8 cellular contexts compared by ENCODE assay signal in genomic region chr2:73070651-73071451, GRCh38. TPM values are rescaled to one million over a fixed set of nuclear protein-coding genes. Genes with fewer than 3 reads are reported as not detected.
DNase-seq lines count a peak whose midpoint lies in the region; ATAC-seq, FAIRE-seq and TF ChIP-seq lines count a peak whose summit lies in the region.

No MANE protein-coding gene starts in this region.

- H3K36me3 ChIP-seq in astrocyte (ENCODE audit: insufficient read depth, low read length) (peaks cover 10% of the 10 kb centered on the region), hepatocyte (replicated peaks; ENCODE audit: insufficient read depth, low read depth) (no peaks in the 10 kb centered on the region), rectal smooth muscle tissue (ENCODE audit: control insufficient read depth, insufficient read depth, low read length) (no peaks in the 10 kb centered on the region), vagina (no peaks in the 10 kb centered on the region)

- no peaks in the 10 kb centered on the region for H3K9me3 Mint-ChIP-seq in astrocyte (ENCODE audit: unreplicated experiment)

- peak overlapping the region; percentile 91 for H3K27ac Mint-ChIP-seq in astrocyte (ENCODE audit: unreplicated experiment)

- H3K9ac ChIP-seq in astrocyte (ENCODE audit: low read length) (peak overlapping the region; percentile 94), rectal smooth muscle tissue (ENCODE audit: low read length) (peak overlapping the region; percentile 79)

- H3K4me2 ChIP-seq in astrocyte (ENCODE audit: low read length) (peak overlapping the region; percentile 99), hepatocyte (peak overlapping the region; percentile 94)

- no peak for TF ChIP-seq POLR2A in vagina (IDR thresholded peaks at IDR 0.05)

- H3K36me3 Mint-ChIP-seq in astrocyte (ENCODE audit: low read depth, unreplicated experiment) = peaks cover 13% of the 10 kb centered on the region

- no peaks in the 10 kb centered on the region for H3K9me3 ChIP-seq in astrocyte (ENCODE audit: insufficient read depth, low read depth, low read length)
- H3K9me3 ChIP-seq in hepatocyte (ENCODE audit: low read depth) = no peaks in the 10 kb centered on the region
- H3K9me3 ChIP-seq in vagina = no peaks in the 10 kb centered on the region

- H3K4me3 ChIP-seq in astrocyte (ENCODE audit: insufficient read depth, low read depth, low read length) (peak overlapping the region; percentile 70), hepatocyte (peak overlapping the region; percentile 86), rectal smooth muscle tissue (ENCODE audit: low read length) (peak overlapping the region; percentile 93), vagina (peak overlapping the region; percentile 92 to 96)

- FAIRE-seq in GM18507 (lab: Jason Lieb, UNC) = no peak
- FAIRE-seq in astrocyte (lab: Jason Lieb, UNC) = no peak

- H3K4me1 Mint-ChIP-seq in astrocyte (ENCODE audit: low read depth, unreplicated experiment) = peaks cover 20% of the 10 kb centered on the region

- H3K79me2 ChIP-seq in astrocyte (ENCODE audit: insufficient read depth, low read length) = peaks cover 48% of the 10 kb centered on the region
- peaks cover 50% of the 10 kb centered on the region for H3K79me2 ChIP-seq in hepatocyte

- ATAC-seq in HG02970 (IDR thresholded peaks at IDR 0.05; ENCODE audit: low FRiP score, unreplicated experiment) = peak; percentile 91

- peak overlapping the region; percentile 69 for H2AFZ ChIP-seq in astrocyte (ENCODE audit: low read depth, low read length)
- H2AFZ ChIP-seq in hepatocyte = peak overlapping the region; percentile 91

- under 1% methylated on average over 53 of the region's 91 CpGs for WGBS in hepatocyte (ENCODE audit: low lambda C conversion rate, missing lambda C conversion rate)

- H4K20me1 ChIP-seq in astrocyte (ENCODE audit: insufficient read depth, low read length) = peaks cover 47% of the 10 kb centered on the region
- no peaks in the 10 kb centered on the region for H4K20me1 ChIP-seq in hepatocyte (ENCODE audit: insufficient read depth, poor library complexity, severe bottlenecking)

- no peak for TF ChIP-seq CTCF in astrocyte (IDR thresholded peaks at IDR 0.05; ENCODE audit: insufficient read depth, low read depth, low read length)
- TF ChIP-seq CTCF in hepatocyte (IDR thresholded peaks at IDR 0.05; ENCODE audit: poor library complexity) = no peak
- no peak for TF ChIP-seq CTCF in vagina (IDR thresholded peaks at IDR 0.05)

- no peaks in the 10 kb centered on the region for H3K27me3 Mint-ChIP-seq in astrocyte (ENCODE audit: low read depth, unreplicated experiment)

- peak overlapping the region; percentile 91 for H3K4me3 Mint-ChIP-seq in astrocyte (ENCODE audit: unreplicated experiment)

- H3K4me1 ChIP-seq in astrocyte (ENCODE audit: insufficient read depth, low read length) (peaks cover 22% of the 10 kb centered on the region), hepatocyte (ENCODE audit: insufficient read depth) (peaks cover 18% of the 10 kb centered on the region), rectal smooth muscle tissue (ENCODE audit: control insufficient read depth, insufficient read depth, low read length) (peaks cover 8% of the 10 kb centered on the region), vagina (peaks cover 35% of the 10 kb centered on the region)

- peak overlapping the region; percentile 81 for H3K27ac ChIP-seq in astrocyte (ENCODE audit: low read depth, low read length)
- peak overlapping the region; percentile 89 for H3K27ac ChIP-seq in hepatocyte
- H3K27ac ChIP-seq in rectal smooth muscle tissue (ENCODE audit: low read depth, low read length) = peak overlapping the region; percentile 94
- H3K27ac ChIP-seq in vagina = peak overlapping the region; percentile 94

- H3K27me3 ChIP-seq in astrocyte (ENCODE audit: insufficient read depth, low read length) = no peaks in the 10 kb centered on the region
- no peaks in the 10 kb centered on the region for H3K27me3 ChIP-seq in hepatocyte
- no peaks in the 10 kb centered on the region for H3K27me3 ChIP-seq in rectal smooth muscle tissue (ENCODE audit: control insufficient read depth, insufficient read depth, low read length)
- no peaks in the 10 kb centered on the region for H3K27me3 ChIP-seq in vagina

- DNase-seq in GM18507 (ENCODE audit: extremely low spot score, insufficient read length, low read depth) (peak; percentile 98), NCI-H187 (lab: John Stamatoyannopoulos, UW) (peak; percentile 60 to 72), T-helper 22 cell (ENCODE audit: low read depth) (peak; percentile 86), astrocyte (ENCODE audit: low read depth) (peak; percentile 91), hepatocyte (ENCODE audit: low spot score) (peak; percentile 98), vagina (ENCODE audit: extremely low spot score in 2 of 2) (peak in 1 of 2 donors; percentile 97)

- H3K9me2 ChIP-seq in hepatocyte (replicated peaks; ENCODE audit: insufficient read depth) = no peaks in the 10 kb centered on the region

- intact Hi-C loops in vagina (cut with DNase I) = loop anchor here (5.0 kb wide), 1 partner anchor 41 kb away; the partner anchor contains the start of gene RAB11FIP5

RNA-seq across cellular contexts. Expression of gene SFXN5, which starts 0.7 kb away (rescaled TPM):
- total RNA-seq in astrocyte (14.9 and 15.9 TPM in 2 replicates), hepatocyte (25.7 and 34.6 TPM in 2 replicates), vagina (9.8 TPM)
- 25.8 and 26.1 TPM in 2 replicates for polyA plus RNA-seq in hepatocyte

RNA-seq across cellular contexts. Expression of gene RAB11FIP5, which starts 41.9 kb away (rescaled TPM):
- 56.0 and 70.5 TPM in 2 replicates for total RNA-seq in astrocyte
- 33.7 and 34.7 TPM in 2 replicates for total RNA-seq in hepatocyte
- polyA plus RNA-seq in hepatocyte = 31.1 and 33.5 TPM in 2 replicates
- 33.1 TPM for total RNA-seq in vagina
